1 cellular context compared by ENCODE assay signal in the genomic region with DNA sequence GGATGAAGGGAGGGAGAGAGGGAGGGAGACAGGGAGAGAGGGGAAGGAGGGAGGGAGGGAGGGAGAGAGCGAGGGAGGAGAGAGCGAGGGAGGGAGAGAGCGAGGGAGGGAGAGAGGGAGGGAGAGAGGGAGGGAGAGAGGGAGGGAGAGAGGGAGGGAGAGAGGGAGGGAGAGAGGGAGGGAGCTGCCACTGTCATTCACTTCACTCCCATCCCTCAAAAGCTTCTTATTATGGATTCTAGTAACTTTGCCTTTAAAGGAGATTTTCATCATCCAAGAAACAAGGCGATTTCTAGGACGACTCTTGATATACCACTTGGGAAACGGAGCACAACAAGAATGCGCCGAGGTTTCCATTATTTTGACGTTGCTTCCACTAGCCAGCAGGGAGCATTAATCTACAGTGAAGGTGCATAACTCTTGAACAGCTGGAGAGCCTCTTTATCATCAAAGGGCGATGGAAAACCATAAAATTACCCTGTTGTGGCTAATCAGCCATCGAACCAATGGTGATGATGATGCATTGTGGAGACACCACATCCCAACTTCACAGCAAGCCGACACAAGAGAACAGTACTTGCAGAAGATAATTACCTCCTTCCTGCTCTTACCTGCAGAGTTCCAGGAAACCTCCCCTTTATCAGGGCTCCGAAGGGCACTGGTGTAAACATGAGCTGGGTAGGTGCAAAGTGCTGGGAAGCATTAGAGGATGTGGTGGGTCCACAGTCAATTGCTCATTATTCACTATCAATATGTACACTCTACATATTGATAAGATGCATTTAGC.
TF ChIP-seq lines count a peak whose summit lies in the region.

No MANE protein-coding gene starts in this region.

TF ChIP-seq in HepG2, 621 proteins besides CTCF, POLR2A, EP300 and RAD21 (continued from another document):
- TF ChIP-seq ZNF609 (CRISPR knock-in tag; IDR thresholded peaks at IDR 0.05; ENCODE audit: borderline replicate concordance) (0 out of 2 replicates have a peak, but pooled peaks have one; percentile 46), SOX13 (IDR thresholded peaks at IDR 0.05) (no peak), SOX13 (CRISPR knock-in tag; conservative IDR thresholded peaks at IDR 0.05 in 1 of 2, IDR thresholded peaks at IDR 0.05 in 1 of 2) (peak in 1 of 2 experiments; percentile 73; a peak in 2 of 4 replicates), FOXA3 (CRISPR knock-in tag; IDR thresholded peaks at IDR 0.05) (peak; percentile 59; the same call in 1 of the 2 replicates), KDM5A (IDR thresholded peaks at IDR 0.05; ENCODE audit: borderline replicate concordance, low read length) (no peak), ZNF549 (CRISPR knock-in tag; IDR thresholded peaks at IDR 0.05) (no peak), MIXL1 (CRISPR knock-in tag; IDR thresholded peaks at IDR 0.05) (peak; percentile 59; the same call in 1 of the 2 replicates), NFKBIZ (CRISPR knock-in tag; IDR thresholded peaks at IDR 0.05) (peak; percentile 47; the same call in 1 of the 2 replicates), ZNF350 (CRISPR knock-in tag; IDR thresholded peaks at IDR 0.05; ENCODE audit: borderline replicate concordance, low read depth) (no peak), IRF2 (CRISPR knock-in tag; IDR thresholded peaks at IDR 0.05) (0 out of 2 replicates have a peak, but pooled peaks have one; percentile 20), SP4 (CRISPR knock-in tag; IDR thresholded peaks at IDR 0.05) (no peak), HIVEP1 (CRISPR knock-in tag; IDR thresholded peaks at IDR 0.05) (no peak), PAF1 (CRISPR knock-in tag; IDR thresholded peaks at IDR 0.05) (no peak), POLR2AphosphoS2 (IDR thresholded peaks at IDR 0.05; ENCODE audit: low read depth, low read length) (no peak), ZNF747 (CRISPR knock-in tag; IDR thresholded peaks at IDR 0.05; ENCODE audit: borderline replicate concordance) (no peak), TBX2 (CRISPR knock-in tag; IDR thresholded peaks at IDR 0.05; ENCODE audit: borderline replicate concordance) (peak; percentile 77; the same call in 1 of the 2 replicates), HNF4A (CRISPR knock-in tag; IDR thresholded peaks at IDR 0.05) (peak; percentile 41; the same call in 1 of the 2 replicates), SOX5 (CRISPR knock-in tag; IDR thresholded peaks at IDR 0.05; ENCODE audit: borderline replicate concordance) (peak; percentile 62; the same call in 1 of the 2 replicates), TBL1XR1 (IDR thresholded peaks at IDR 0.05; ENCODE audit: borderline replicate concordance, low read length, partially characterized antibody) (no peak), ARID5B (CRISPR knock-in tag; IDR thresholded peaks at IDR 0.05) (0 out of 2 replicates have a peak, but pooled peaks have one; percentile 24), PHB2 (IDR thresholded peaks at IDR 0.05; ENCODE audit: partially characterized antibody) (no peak), ELF3 (CRISPR knock-in tag; IDR thresholded peaks at IDR 0.05) (peak; percentile 18; the same call in 1 of the 2 replicates), GATA4 (IDR thresholded peaks at IDR 0.05; ENCODE audit: borderline replicate concordance, low read depth) (peak; percentile 51; the same call in 1 of the 2 replicates)
- TF ChIP-seq, protein P1, sequence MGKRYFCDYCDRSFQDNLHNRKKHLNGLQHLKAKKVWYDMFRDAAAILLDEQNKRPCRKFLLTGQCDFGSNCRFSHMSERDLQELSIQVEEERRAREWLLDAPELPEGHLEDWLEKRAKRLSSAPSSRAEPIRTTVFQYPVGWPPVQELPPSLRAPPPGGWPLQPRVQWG (CRISPR knock-in tag; IDR thresholded peaks at IDR 0.05; ENCODE audit: borderline replicate concordance, low read depth), result no peak
